8 cellular contexts compared by ENCODE assay signal in the genomic region with DNA sequence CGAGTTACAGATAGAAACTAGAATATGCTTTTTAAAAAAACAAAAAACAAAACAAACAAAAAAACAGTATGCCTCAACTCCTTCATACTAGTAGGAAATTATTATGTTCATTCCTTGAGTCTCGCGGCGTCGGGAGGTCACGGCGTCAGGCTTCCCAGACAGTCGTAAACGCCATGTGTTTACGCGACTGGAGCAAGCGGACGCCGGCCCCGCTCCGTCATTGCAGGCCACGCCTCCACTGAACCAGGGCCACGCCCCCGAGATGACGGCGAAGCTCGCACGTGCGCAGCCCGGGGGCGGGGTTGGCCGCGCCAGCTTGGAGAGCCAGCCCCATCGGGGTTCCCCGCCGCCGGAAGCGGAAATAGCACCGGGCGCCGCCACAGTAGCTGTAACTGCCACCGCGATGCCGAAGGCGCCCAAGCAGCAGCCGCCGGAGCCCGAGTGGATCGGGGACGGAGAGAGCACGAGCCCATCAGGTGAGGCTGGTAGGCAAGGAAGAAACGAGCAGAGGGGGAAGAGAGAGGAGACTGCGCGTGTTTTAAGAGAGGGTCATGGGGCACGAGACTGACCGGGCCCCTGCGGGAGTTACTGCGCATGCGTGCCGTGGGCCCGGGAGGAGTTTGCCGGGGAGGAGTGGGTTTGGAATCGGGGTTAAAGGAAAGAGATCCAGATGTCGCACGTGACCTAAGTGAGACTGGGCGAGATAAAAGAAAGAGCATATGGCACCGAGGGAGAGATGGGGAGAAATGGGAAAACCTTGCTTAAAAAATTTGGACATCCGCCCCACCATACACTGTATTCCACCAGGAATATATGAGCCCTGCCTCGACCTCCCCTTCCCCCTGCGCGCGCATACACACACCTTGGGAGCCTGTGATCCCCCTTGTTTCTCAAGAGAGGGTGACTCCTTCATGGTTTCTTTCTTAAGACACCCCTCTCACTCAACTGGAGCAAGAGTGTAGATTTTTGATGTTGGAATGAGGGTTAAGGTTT. TPM values are rescaled to one million over a fixed set of nuclear protein-coding genes. Genes with fewer than 3 reads are reported as not detected.
A peak's percentile ranks its signal among the peaks of the same experiment; 100 is the strongest.
DNase-seq lines count a peak whose midpoint lies in the region; ATAC-seq and TF ChIP-seq lines count a peak whose summit lies in the region.

Gene ABCF1, plus strand, starts transcription at position 358 of the 993 bp plus-strand sequence. Its CDS starts 46 bp downstream, at position 404.

- H3K27me3 ChIP-seq in heart right ventricle (no peaks in the 10 kb centered on the region), upper lobe of right lung (no peaks in the 10 kb centered on the region)

- TF ChIP-seq CTCF in GM13977 (IDR thresholded peaks at IDR 0.05; ENCODE audit: extremely low read depth, insufficient read depth, missing control alignments), result no peak
- no peak for TF ChIP-seq CTCF in heart right ventricle (IDR thresholded peaks at IDR 0.05)
- no peak for TF ChIP-seq CTCF in upper lobe of right lung (IDR thresholded peaks at IDR 0.05)

- in situ Hi-C loops in GM13977 (cut with MboI; ENCODE audit: low pct_unique_long_range_greater_than_20kb, low sequenced_read_pairs, unreplicated experiment), result no loop called here

- H3K9me3 ChIP-seq in heart right ventricle (no peaks in the 10 kb centered on the region), upper lobe of right lung (no peaks in the 10 kb centered on the region)

- DNase-seq in GM13977 (ENCODE audit: low spot score), result peak; percentile 98
- peak; percentile 88 for DNase-seq in NCI-H1694 (lab: John Stamatoyannopoulos, UW)
- DNase-seq in amniotic stem cell (lab: John Stamatoyannopoulos, UW), result peak; percentile 91
- peak; percentile 97 to 99 for DNase-seq in heart right ventricle
- DNase-seq in posterior vena cava (ENCODE audit: low spot score), result peak; percentile 100
- DNase-seq in upper lobe of right lung, result peak; percentile 100

- H3K27ac Mint-ChIP-seq in T-helper 1 cell treated with Interleukin-12 subunit alpha and Interleukin-12 subunit beta and Interleukin-4 antibody, amounts not matched to agents 30 μg/mL and 1 μg/mL, for 36 hours, result peak within 1 kb of the TSS; percentile 99

- H3K4me3 ChIP-seq in heart right ventricle (peak within 1 kb of the TSS; percentile 53 to 87 (median 72)), upper lobe of right lung (peak within 1 kb of the TSS; percentile 63)

- H3K4me1 ChIP-seq in heart right ventricle (peaks cover 10 to 38% (median 29%) of the 10 kb centered on the region in 9 donors), upper lobe of right lung (peaks cover 29% of the 10 kb centered on the region)

- intact Hi-C loops in heart right ventricle (cut with DNase I), result loop anchor here in 4 of 10 donors (1.0 to 2.0 kb wide), 2 partner anchors 15 kb away; partner anchors contain the start of genes GNL1 (in 4 of the 4) and PRR3 (in 3 of the 4)
- intact Hi-C loops in posterior vena cava (cut with DNase I), result loop anchor here in 1 of 2 donors (5.0 kb wide), 1 partner anchor 36 kb away; no protein-coding TSS in a partner anchor
- intact Hi-C loops in upper lobe of right lung (cut with DNase I), result no loop called here

- no peaks in the 10 kb centered on the region for H3K27me3 Mint-ChIP-seq in T-helper 1 cell treated with Interleukin-12 subunit alpha and Interleukin-12 subunit beta and Interleukin-4 antibody, amounts not matched to agents 30 μg/mL and 1 μg/mL, for 36 hours (ENCODE audit: low read depth)

- peaks cover 48% of the 10 kb centered on the region for H3K4me1 Mint-ChIP-seq in T-helper 1 cell treated with Interleukin-12 subunit alpha and Interleukin-12 subunit beta and Interleukin-4 antibody, amounts not matched to agents 30 μg/mL and 1 μg/mL, for 36 hours (ENCODE audit: low read depth)

- H3K4me3 Mint-ChIP-seq in T-helper 1 cell treated with Interleukin-12 subunit alpha and Interleukin-12 subunit beta and Interleukin-4 antibody, amounts not matched to agents 30 μg/mL and 1 μg/mL, for 36 hours, result peak within 1 kb of the TSS; percentile 99

- ATAC-seq in HG02884 (IDR thresholded peaks at IDR 0.05; ENCODE audit: unreplicated experiment), result peak; percentile 88
- ATAC-seq in heart right ventricle, result peak; percentile 98 to 100 (median 99)
- ATAC-seq in upper lobe of right lung, result peak; percentile 100

- H3K9me3 Mint-ChIP-seq in T-helper 1 cell treated with Interleukin-12 subunit alpha and Interleukin-12 subunit beta and Interleukin-4 antibody, amounts not matched to agents 30 μg/mL and 1 μg/mL, for 36 hours, result no peaks in the 10 kb centered on the region

- WGBS in heart right ventricle, 2 donors, result 0 to 1% methylated on average over 63 to 67 of the region's 67 CpGs

- H3K27ac ChIP-seq in heart right ventricle (peak within 1 kb of the TSS; percentile 57 to 94 (median 88)), upper lobe of right lung (peak within 1 kb of the TSS; percentile 90)

- peaks cover 15% of the 10 kb centered on the region for H3K36me3 Mint-ChIP-seq in T-helper 1 cell treated with Interleukin-12 subunit alpha and Interleukin-12 subunit beta and Interleukin-4 antibody, amounts not matched to agents 30 μg/mL and 1 μg/mL, for 36 hours (ENCODE audit: low read depth)

- peaks cover 0 to 22% (median 2%) of the 10 kb centered on the region in 9 donors for H3K36me3 ChIP-seq in heart right ventricle
- peaks cover 9% of the 10 kb centered on the region for H3K36me3 ChIP-seq in upper lobe of right lung

RNA-seq across cellular contexts. Expression of gene ABCF1, which starts in this region (rescaled TPM):
- 10 to 100 TPM; 37.1 to 49.1 (median 42.1) TPM for total RNA-seq in heart right ventricle
- 10 to 100 TPM; 32.6 to 36.6 TPM for polyA plus RNA-seq in heart right ventricle
- total RNA-seq in posterior vena cava, result 10 to 100 TPM; 39.4 to 42.3 TPM
- 42.5 TPM for total RNA-seq in upper lobe of right lung

Comparison
In these comparisons a context has a peak if more than half of its experiments do, and no peak if none do; other contexts are left out.
1. Peak in every context shown above with its lines: DNase-seq, ATAC-seq, H3K4me3 ChIP-seq and H3K27ac ChIP-seq.